Comparison of ENCODE assay signal across 8 cellular contexts in genomic region chr1:89127166-89127565, GRCh38. TPM values are rescaled to one million over a fixed set of nuclear protein-coding genes. Genes with fewer than 3 reads are reported as not detected.
DNase-seq lines count a peak whose midpoint lies in the region; ATAC-seq and TF ChIP-seq lines count a peak whose summit lies in the region.
"Not testable (repeated sequence)": the region's sequence is repeated elsewhere in the genome, so short reads cannot be mapped to it uniquely, and the experiment has no call there.
"Had no signal": no experiment of that assay in that cellular context is flagged by ENCODE, and none has a peak within 500 bp of the region (broad histone marks: within the 10 kb centered on the region; RNA-seq: fewer than 3 reads in every experiment).

No MANE protein-coding gene starts in this region.

- POLR2A ChIA-PET in activated CD4-positive, alpha-beta memory T cell treated with anti-CD3 and anti-CD28 coated beads, Interleukin-2, amount 10 ng/mL, durations not matched to agents 7 days and 5 days (lab: Charles Lee): interaction anchor here (0.6 to 5.6 kb wide), 35 partner anchors 9 to 484 kb away, joined by 3 to 99 read pairs (median 5); partner anchors contain the start of genes GBP3, GBP4, GBP6 and GBP7

- TF ChIP-seq CTCF in mucosa of descending colon (IDR thresholded peaks at IDR 0.05): not testable (repeated sequence)

- intact Hi-C loops in mucosa of descending colon (cut with DNase I, micrococcal nuclease): not testable (repeated sequence)

- H3K27me3 Mint-ChIP-seq in activated CD4-positive, alpha-beta memory T cell treated with anti-CD3 and anti-CD28 coated beads, Interleukin-2, amount 10 ng/mL, durations not matched to agents 7 days and 5 days; effector memory CD8-positive, alpha-beta T cell: not testable (repeated sequence)

- CTCF ChIA-PET in activated CD4-positive, alpha-beta memory T cell treated with anti-CD3 and anti-CD28 coated beads, Interleukin-2, amount 10 ng/mL, durations not matched to agents 7 days and 5 days (lab: Charles Lee): interaction anchor here (0.6 to 4.0 kb wide), 10 partner anchors 11 to 281 kb away, joined by 3 to 22 read pairs (median 4); partner anchors contain the start of gene GBP5

- H3K27ac Mint-ChIP-seq in activated CD4-positive, alpha-beta memory T cell treated with anti-CD3 and anti-CD28 coated beads, Interleukin-2, amount 10 ng/mL, durations not matched to agents 7 days and 5 days: peak overlapping the region; percentile 97
- H3K27ac Mint-ChIP-seq in effector memory CD8-positive, alpha-beta T cell: peak overlapping the region; percentile 95 to 99

- H3K36me3 ChIP-seq in SJSA1; mucosa of descending colon (ENCODE audit: low read depth): not testable (repeated sequence)

- H3K4me3 ChIP-seq in SJSA1: 0 out of 2 replicates have a peak overlapping the region, but pooled peaks have one; percentile 5
- not testable (repeated sequence) for H3K4me3 ChIP-seq in mucosa of descending colon

- H3K36me3 Mint-ChIP-seq in activated CD4-positive, alpha-beta memory T cell treated with anti-CD3 and anti-CD28 coated beads, Interleukin-2, amount 10 ng/mL, durations not matched to agents 7 days and 5 days (ENCODE audit: low read depth): peaks cover 53% of the 10 kb centered on the region
- H3K36me3 Mint-ChIP-seq in effector memory CD8-positive, alpha-beta T cell (ENCODE audit: insufficient read depth): peaks cover 33% of the 10 kb centered on the region

- H3K4me1 Mint-ChIP-seq in activated CD4-positive, alpha-beta memory T cell treated with anti-CD3 and anti-CD28 coated beads, Interleukin-2, amount 10 ng/mL, durations not matched to agents 7 days and 5 days: peaks cover 48% of the 10 kb centered on the region
- peaks cover 44 to 60% of the 10 kb centered on the region in 2 donors for H3K4me1 Mint-ChIP-seq in effector memory CD8-positive, alpha-beta T cell (ENCODE audit: low read depth in 2 of 2)

- DNase-seq in SJSA1 (ENCODE audit: low read depth in 1 of 2, low spot score in 2 of 2) (peak in 1 of 2 experiments; percentile 11), mucosa of descending colon (peak; percentile 38 to 61 (median 42))
- DNase-seq in activated CD4-positive, alpha-beta memory T cell treated with anti-CD3 and anti-CD28 coated beads, Interleukin-2, amount 10 ng/mL, durations not matched to agents 7 days and 5 days: peak; percentile 86
- peak; percentile 67 for DNase-seq in activated gamma-delta T cell treated with anti-CD3 and anti-CD28 coated beads, Interleukin-2, amount 50 U/mL, for 16 hours (ENCODE audit: low read depth)
- peak; percentile 64 to 72 (median 64) for DNase-seq in effector memory CD8-positive, alpha-beta T cell
- peak; percentile 75 for DNase-seq in stimulated activated CD4-positive, alpha-beta T cell treated with anti-CD3 and anti-CD28 coated beads, Interleukin-15, amount 100 ng/mL, for 24 hours
- peak; percentile 54 to 56 for DNase-seq in stimulated activated CD8-positive, alpha-beta memory T cell treated with anti-CD3 and anti-CD28 coated beads, Interleukin-7, amount 100 ng/mL, for 1 hour (ENCODE audit: low read depth in 2 of 2)

- peaks cover 15% of the 10 kb centered on the region for H3K4me1 ChIP-seq in SJSA1 (replicated peaks)
- not testable (repeated sequence) for H3K4me1 ChIP-seq in mucosa of descending colon (ENCODE audit: low read depth)

- ATAC-seq in effector memory CD8-positive, alpha-beta T cell (replicated peaks); mucosa of descending colon: not testable (repeated sequence)

- H3K27me3 ChIP-seq in SJSA1 (replicated peaks): not testable (repeated sequence)

- H3K27ac ChIP-seq in SJSA1: not testable (repeated sequence)

- H3K9me3 ChIP-seq in SJSA1 (replicated peaks); mucosa of descending colon: not testable (repeated sequence)

- peak overlapping the region; percentile 80 for H3K4me3 Mint-ChIP-seq in activated CD4-positive, alpha-beta memory T cell treated with anti-CD3 and anti-CD28 coated beads, Interleukin-2, amount 10 ng/mL, durations not matched to agents 7 days and 5 days
- peak overlapping the region; percentile 90 to 100 for H3K4me3 Mint-ChIP-seq in effector memory CD8-positive, alpha-beta T cell

- not testable (repeated sequence) for H3K9me3 Mint-ChIP-seq in activated CD4-positive, alpha-beta memory T cell treated with anti-CD3 and anti-CD28 coated beads, Interleukin-2, amount 10 ng/mL, durations not matched to agents 7 days and 5 days; effector memory CD8-positive, alpha-beta T cell

RNA-seq across cellular contexts. Expression of gene GBP2, which starts 1.3 kb away (rescaled TPM):
- 48.3 and 78.2 TPM in 2 replicates for total RNA-seq in SJSA1 (2014; rRNA removed; shearing (Covaris generic))
- 100 to 1,000 TPM; 280 to 281 TPM for total RNA-seq in activated CD4-positive, alpha-beta memory T cell treated with anti-CD3 and anti-CD28 coated beads, Interleukin-2, amount 10 ng/mL, durations not matched to agents 7 days and 5 days
- total RNA-seq in mucosa of descending colon: 100 to 1,000 TPM in 1 of 3 donors, 10 to 100 TPM in 2; 65.4 to 128 (median 68.9) TPM
- total RNA-seq: frontal cortex had no signal

RNA-seq across cellular contexts. Expression of gene GBP7, which starts 48.6 kb away (rescaled TPM):
- not detected in 2 replicates for total RNA-seq in SJSA1 (2014; rRNA removed; shearing (Covaris generic))
- under 1 TPM; 0.15 to 0.30 TPM for total RNA-seq in activated CD4-positive, alpha-beta memory T cell treated with anti-CD3 and anti-CD28 coated beads, Interleukin-2, amount 10 ng/mL, durations not matched to agents 7 days and 5 days
- under 1 TPM in 1 of 3 donors, not detected in 2; 0.12 TPM for total RNA-seq in mucosa of descending colon
- total RNA-seq: frontal cortex had no signal
